11 cellular contexts compared by ENCODE assay signal in genomic region chr3:111851511-111851954, GRCh38. TPM values are rescaled to one million over a fixed set of nuclear protein-coding genes. Genes with fewer than 3 reads are reported as not detected.
DNase-seq lines count a peak whose midpoint lies in the region; ATAC-seq and TF ChIP-seq lines count a peak whose summit lies in the region.
"Had no signal": no experiment of that assay in that cellular context is flagged by ENCODE, and none has a peak within 500 bp of the region (broad histone marks: within the 10 kb centered on the region; RNA-seq: fewer than 3 reads in every experiment).

No MANE protein-coding gene starts in this region.

- in situ Hi-C loops in astrocyte of the spinal cord (cut with HindIII; ENCODE audit: low sequenced_read_pairs) = no loop called here

- H3K4me1 ChIP-seq in thyroid gland = no peaks in the 10 kb centered on the region

- 52 to 60% methylated on average over 8 of the region's 8 CpGs for WGBS in thyroid gland, 2 donors

- no peak for TF ChIP-seq CTCF in astrocyte of the spinal cord (IDR thresholded peaks at IDR 0.05; ENCODE audit: low read depth, low read length)
- no peak for TF ChIP-seq CTCF in thyroid gland (IDR thresholded peaks at IDR 0.05)

- H3K36me3 ChIP-seq in thyroid gland = no peaks in the 10 kb centered on the region

- ATAC-seq in GM18907 (IDR thresholded peaks at IDR 0.05; ENCODE audit: unreplicated experiment) (no peak), GM21723 (IDR thresholded peaks at IDR 0.05; ENCODE audit: unreplicated experiment) (no peak)

- H3K4me3 ChIP-seq in astrocyte of the spinal cord (ENCODE audit: low read depth, low read length) (no peak overlapping the region), thyroid gland (replicated peaks in 1 of 3) (no peak overlapping the region)

- H3K27ac ChIP-seq in thyroid gland = peak overlapping the region in 2 of 3 donors; percentile 23 to 27

- intact Hi-C loops in thyroid gland (cut with DNase I) = no loop called here

- peak; percentile 98 for DNase-seq in HT1080 (ENCODE audit: low read depth)
- DNase-seq in astrocyte of the spinal cord (ENCODE audit: low read depth, low spot score) = peak; percentile 59
- peak; percentile 51 for DNase-seq in hepatic stellate cell (ENCODE audit: low spot score)
- DNase-seq in thyroid gland = no peak
- DNase-seq in HPDE6-E6E7 (ENCODE audit: extremely low spot score) = no peak
- DNase-seq in 8988T = no peak
- DNase-seq: activated T-cell treated with anti-CD3 and anti-CD28 coated beads, Interleukin-2, amount 50 U/mL, for 24 hours; NCI-H2171 treated with DMSO at 0.1 percent for 48 hours; T-helper 1 cell had no signal

- H3K27me3 ChIP-seq in thyroid gland = no peaks in the 10 kb centered on the region

- no peaks in the 10 kb centered on the region for H3K9me3 ChIP-seq in thyroid gland

- TF ChIP-seq POLR2A in thyroid gland (IDR thresholded peaks at IDR 0.05) = no peak

RNA-seq across cellular contexts. Expression of gene PHLDB2, which starts 7.5 kb away (rescaled TPM):
- total RNA-seq in HT1080 (2014; rRNA removed; shearing (Covaris generic)) = 57.3 and 58.5 TPM in 2 replicates
- 56.8 and 73.4 TPM in 2 replicates for polyA plus RNA-seq in HT1080 (2015; cell fraction: cytosol; rRNA removed)
- 224 and 250 TPM in 2 replicates for polyA plus RNA-seq in HT1080 (2015; cell fraction: nucleus; rRNA removed)
- 10 to 100 TPM; 12.9 to 34.7 (median 27.1) TPM for total RNA-seq in thyroid gland

Comparison
In these comparisons a context has a peak if more than half of its experiments do, and no peak if none do; other contexts are left out.
1. DNase-seq: peak in HT1080 (single experiment), astrocyte of the spinal cord (single experiment) and hepatic stellate cell (single experiment); none in thyroid gland (0 of 2), HPDE6-E6E7 (single experiment) and 8988T (single experiment).